8 cellular contexts compared by ENCODE assay signal in the genomic region with DNA sequence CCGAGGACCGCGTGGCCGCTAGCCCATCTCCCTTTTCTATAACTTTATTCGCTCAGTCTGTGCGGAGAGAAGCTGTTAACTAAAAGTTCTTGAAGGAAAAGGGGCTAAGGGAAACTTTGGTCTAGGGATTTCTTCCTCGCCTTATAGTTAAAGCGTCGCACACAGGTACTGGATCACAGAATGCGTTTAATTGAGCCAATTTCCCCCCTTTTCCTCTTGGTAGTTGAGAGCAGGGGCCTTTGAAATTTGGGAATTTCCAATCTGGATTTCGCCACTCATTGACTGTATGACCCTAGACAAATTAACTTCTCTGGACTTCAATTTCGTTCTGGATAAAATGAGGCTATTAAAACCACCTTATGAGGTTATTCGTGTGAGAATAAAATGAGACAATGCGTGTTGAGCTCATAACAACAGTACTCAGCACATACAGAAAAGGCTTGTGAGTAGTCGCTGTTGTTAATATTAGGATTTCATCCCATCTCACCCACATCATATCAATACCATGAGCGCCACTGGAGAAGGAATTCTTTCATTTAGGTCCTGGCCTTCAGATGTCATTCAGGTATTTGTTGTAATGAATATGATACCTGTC. TPM values are rescaled to one million over a fixed set of nuclear protein-coding genes. Genes with fewer than 3 reads are reported as not detected.
DNase-seq lines count a peak whose midpoint lies in the region; ATAC-seq, FAIRE-seq and TF ChIP-seq lines count a peak whose summit lies in the region.

No MANE protein-coding gene starts in this region.

- H3K27ac ChIP-seq in SJSA1 = peak overlapping the region; percentile 64

- no peaks in the 10 kb centered on the region for H3K27me3 ChIP-seq in SJSA1 (replicated peaks)

- peaks cover 30% of the 10 kb centered on the region for H3K36me3 ChIP-seq in SJSA1

- ATAC-seq in GM21360 (IDR thresholded peaks at IDR 0.05; ENCODE audit: unreplicated experiment) (no peak), HG03039 (IDR thresholded peaks at IDR 0.05; ENCODE audit: unreplicated experiment) (no peak)

- peaks cover 3% of the 10 kb centered on the region; the same call in 1 of the 2 replicates for H3K9me3 ChIP-seq in SJSA1 (replicated peaks)

- H3K4me3 ChIP-seq in SJSA1 (peak overlapping the region; percentile 89), fibroblast of mammary gland (ENCODE audit: control insufficient read depth, low read depth, low read length) (peak overlapping the region; percentile 58), retinal pigment epithelial cell (ENCODE audit: low read length) (peak overlapping the region; percentile 59)

- DNase-seq in GM18507 (ENCODE audit: extremely low spot score, insufficient read length, low read depth) = no peak
- no peak for DNase-seq in SJSA1 (ENCODE audit: low read depth in 1 of 2, low spot score in 2 of 2)
- DNase-seq in fibroblast of mammary gland (ENCODE audit: low read depth) = no peak
- DNase-seq in retinal pigment epithelial cell (ENCODE audit: low read depth) = no peak
- DNase-seq in GDM1 (lab: John Stamatoyannopoulos, UW) = no peak
- no peak for DNase-seq in amniotic stem cell (lab: John Stamatoyannopoulos, UW)

- TF ChIP-seq CTCF in fibroblast of mammary gland (conservative IDR thresholded peaks at IDR 0.05; ENCODE audit: control insufficient read depth, insufficient read depth, low read depth, low read length) (no peak), retinal pigment epithelial cell (conservative IDR thresholded peaks at IDR 0.05; ENCODE audit: low read depth, low read length) (no peak)

- peak; percentile 36 for FAIRE-seq in GM18507 (lab: Jason Lieb, UNC)

- peaks cover 16% of the 10 kb centered on the region for H3K4me1 ChIP-seq in SJSA1 (replicated peaks)

RNA-seq across cellular contexts. Expression of a gene that starts 0.8 kb away (rescaled TPM):
- total RNA-seq in SJSA1 (2014; rRNA removed; shearing (Covaris generic)) = 92.2 and 122 TPM in 2 replicates
